9 cellular contexts compared by ENCODE assay signal in the genomic region with DNA sequence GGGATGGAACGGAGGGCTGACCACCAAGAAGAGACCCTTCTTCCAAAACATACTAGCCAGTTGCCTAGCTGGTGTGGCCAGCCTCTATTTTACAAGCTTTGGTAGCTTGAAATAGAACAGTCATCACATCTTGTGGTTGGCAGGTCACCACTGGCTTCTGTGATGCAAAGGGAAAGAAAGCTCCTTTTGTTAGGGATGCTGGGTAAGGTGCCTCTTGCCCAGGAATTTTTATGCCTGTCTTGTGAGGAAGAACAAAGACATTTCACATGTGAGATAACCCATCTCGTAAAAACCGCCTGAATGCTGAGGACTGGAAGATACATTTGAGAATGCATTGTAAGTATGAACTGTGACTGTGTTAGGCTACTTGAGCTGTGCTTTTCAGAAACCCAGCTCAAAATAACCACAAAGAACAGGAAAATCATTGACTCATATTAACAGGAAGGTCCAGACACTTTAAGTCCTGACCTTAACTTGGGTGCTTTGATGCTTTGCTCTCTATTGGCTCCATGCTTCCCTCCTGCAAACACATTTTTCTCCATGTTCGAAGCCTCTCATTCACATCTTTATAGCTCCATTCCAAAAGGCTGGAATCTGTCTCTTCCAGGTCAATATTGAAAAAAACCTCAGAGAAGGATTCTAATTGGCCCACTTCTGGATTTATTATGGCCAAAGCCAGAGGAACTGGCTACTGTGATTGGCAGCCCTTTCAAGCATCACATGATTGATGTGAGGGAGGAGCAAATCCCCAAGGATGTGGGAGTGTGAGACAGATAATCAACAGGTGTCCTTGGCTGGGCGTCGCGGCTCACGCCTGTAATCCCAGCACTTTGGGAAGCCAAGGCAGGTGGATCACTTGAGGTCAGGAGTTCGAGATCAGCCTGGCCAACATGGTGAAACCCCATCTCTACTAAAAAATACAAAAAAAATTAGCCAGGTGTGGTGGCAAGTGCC.
A peak's percentile ranks its signal among the peaks of the same experiment; 100 is the strongest.
DNase-seq lines count a peak whose midpoint lies in the region; ATAC-seq and TF ChIP-seq lines count a peak whose summit lies in the region.
"Had no signal": no experiment of that assay in that cellular context is flagged by ENCODE, and none has a peak within 500 bp of the region (broad histone marks: within the 10 kb centered on the region; RNA-seq: fewer than 3 reads in every experiment).

No MANE protein-coding gene starts in this region.

- no peaks in the 10 kb centered on the region for H3K27me3 ChIP-seq in RWPE2 (ENCODE audit: insufficient read depth, poor library complexity, severe bottlenecking)
- H3K27me3 ChIP-seq: BLaER1 had no signal

- no peaks in the 10 kb centered on the region for H3K9me3 ChIP-seq in RWPE2 (ENCODE audit: severe bottlenecking)
- H3K9me3 ChIP-seq: BLaER1 had no signal

- H3K4me1 ChIP-seq in RWPE2 (ENCODE audit: insufficient read depth, poor library complexity, severe bottlenecking): peaks cover 61% of the 10 kb centered on the region
- H3K4me1 ChIP-seq: BLaER1 had no signal

- H3K36me3 ChIP-seq in RWPE2 (ENCODE audit: low read depth): peaks cover 86% of the 10 kb centered on the region
- H3K36me3 ChIP-seq: BLaER1 had no signal

- peak; percentile 21 for DNase-seq in NK-92 treated with Interleukin-12 subunit alpha and Interleukin-12 subunit beta, amount 100 ng/mL, for 24 hours (lab: John Stamatoyannopoulos, UW)
- no peak for DNase-seq in NK-92 (lab: John Stamatoyannopoulos, UW; ENCODE audit: unreplicated experiment)
- DNase-seq in RWPE2 (ENCODE audit: low spot score): no peak
- peak; percentile 83 to 84 for DNase-seq in foreskin fibroblast
- DNase-seq in stromal cell of bone marrow (ENCODE audit: low read depth): peak; percentile 71
- DNase-seq in DMS153 treated with DMSO at 0.1 percent for 48 hours (lab: John Stamatoyannopoulos, UW; ENCODE audit: unreplicated experiment): no peak
- no peak for DNase-seq in stimulated activated CD8-positive, alpha-beta memory T cell treated with anti-CD3 and anti-CD28 coated beads, Interleukin-4, amount 100 ng/mL, for 48 hours
- DNase-seq in KG1 (lab: John Stamatoyannopoulos, UW): no peak

- TF ChIP-seq CTCF in RWPE2 (IDR thresholded peaks at IDR 0.05; ENCODE audit: poor library complexity, severe bottlenecking) (no peak), foreskin fibroblast (IDR thresholded peaks at IDR 0.05; ENCODE audit: low read depth, low read length) (no peak)

- ATAC-seq in RWPE2 (ENCODE audit: low read depth): peak; percentile 30

- H3K4me3 ChIP-seq in RWPE2 (ENCODE audit: severe bottlenecking): no peak overlapping the region
- no peak overlapping the region for H3K4me3 ChIP-seq in foreskin fibroblast (ENCODE audit: low read depth in 1 of 2, low read length in 2 of 2)
- H3K4me3 ChIP-seq: BLaER1 had no signal

- peak overlapping the region; percentile 99 for H3K27ac ChIP-seq in RWPE2 (ENCODE audit: poor library complexity, severe bottlenecking)
- H3K27ac ChIP-seq: BLaER1 had no signal

Comparison
In these comparisons a context has a peak if more than half of its experiments do, and no peak if none do; other contexts are left out.
1. DNase-seq: peak in NK-92 treated with Interleukin-12 subunit alpha and Interleukin-12 subunit beta, amount 100 ng/mL, for 24 hours (single experiment), foreskin fibroblast (2 of 2) and stromal cell of bone marrow (single experiment); none in NK-92 (single experiment), RWPE2 (single experiment), DMS153 treated with DMSO at 0.1 percent for 48 hours (single experiment), stimulated activated CD8-positive, alpha-beta memory T cell treated with anti-CD3 and anti-CD28 coated beads, Interleukin-4, amount 100 ng/mL, for 48 hours (single experiment) and KG1 (single experiment).